ENCODE assay signal across 9 cellular contexts in genomic region chr18:62844850-62845643, GRCh38.
DNase-seq lines count a peak whose midpoint lies in the region; ATAC-seq lines count a peak whose summit lies in the region.
"Had no signal": no experiment of that assay in that cellular context is flagged by ENCODE, and none has a peak within 500 bp of the region (broad histone marks: within the 10 kb centered on the region; RNA-seq: fewer than 3 reads in every experiment).

No MANE protein-coding gene starts in this region.

- peak overlapping the region; percentile 14 for H3K4me3 ChIP-seq in endocrine pancreas (ENCODE audit: control insufficient read depth, insufficient read depth, low read length)
- H3K4me3 ChIP-seq in Karpas-422 (ENCODE audit: low read length), result no peak overlapping the region

- no peaks in the 10 kb centered on the region for H3K9me2 ChIP-seq in Karpas-422 (replicated peaks; ENCODE audit: insufficient read depth, low read length)

- H3K9me3 ChIP-seq in endocrine pancreas (ENCODE audit: control insufficient read depth, low read length) (no peaks in the 10 kb centered on the region), Karpas-422 (ENCODE audit: low read length) (no peaks in the 10 kb centered on the region)

- H3K36me3 ChIP-seq in endocrine pancreas (ENCODE audit: control insufficient read depth, insufficient read depth, low read length) (no peaks in the 10 kb centered on the region), Karpas-422 (ENCODE audit: insufficient read depth, low read length) (no peaks in the 10 kb centered on the region)

- DNase-seq in AML-193 (lab: John Stamatoyannopoulos, UW) (no peak), NCI-H510A (lab: John Stamatoyannopoulos, UW) (no peak), Karpas-422 (no peak), MV-4-11 (lab: John Stamatoyannopoulos, UW) (no peak)
- DNase-seq: NCI-H446 treated with DMSO at 0.1 percent for 48 hours had no signal

- no peak overlapping the region for H3K27ac ChIP-seq in Karpas-422 (ENCODE audit: low read length)

- H3K27me3 ChIP-seq in endocrine pancreas (ENCODE audit: control insufficient read depth, insufficient read depth, low read length), result no peaks in the 10 kb centered on the region
- no peaks in the 10 kb centered on the region for H3K27me3 ChIP-seq in Karpas-422 (ENCODE audit: low read length)

- no peak overlapping the region for H3K4me2 ChIP-seq in Karpas-422 (ENCODE audit: low read depth, low read length, poor library complexity, severe bottlenecking)

- H3K79me2 ChIP-seq in Karpas-422 (ENCODE audit: low read length), result no peaks in the 10 kb centered on the region

- H3K9ac ChIP-seq in endocrine pancreas (ENCODE audit: control insufficient read depth, insufficient read depth, low read length) (no peak overlapping the region), Karpas-422 (ENCODE audit: low read length) (no peak overlapping the region)

- H2AFZ ChIP-seq in Karpas-422 (ENCODE audit: low read length), result no peak overlapping the region

- H3K4me1 ChIP-seq in endocrine pancreas (ENCODE audit: control insufficient read depth, insufficient read depth, low read length) (no peaks in the 10 kb centered on the region), Karpas-422 (ENCODE audit: low read length) (peaks cover 1% of the 10 kb centered on the region)

- ATAC-seq in GM18520 (IDR thresholded peaks at IDR 0.05; ENCODE audit: unreplicated experiment), result peak; percentile 67
- peak; percentile 55 for ATAC-seq in GM21515 (IDR thresholded peaks at IDR 0.05; ENCODE audit: unreplicated experiment)
- peak; percentile 52 for ATAC-seq in HG03457 (IDR thresholded peaks at IDR 0.05; ENCODE audit: unreplicated experiment)

- H4K20me1 ChIP-seq in Karpas-422 (ENCODE audit: insufficient read depth, low read depth, low read length), result no peaks in the 10 kb centered on the region
